In the genomic region with DNA sequence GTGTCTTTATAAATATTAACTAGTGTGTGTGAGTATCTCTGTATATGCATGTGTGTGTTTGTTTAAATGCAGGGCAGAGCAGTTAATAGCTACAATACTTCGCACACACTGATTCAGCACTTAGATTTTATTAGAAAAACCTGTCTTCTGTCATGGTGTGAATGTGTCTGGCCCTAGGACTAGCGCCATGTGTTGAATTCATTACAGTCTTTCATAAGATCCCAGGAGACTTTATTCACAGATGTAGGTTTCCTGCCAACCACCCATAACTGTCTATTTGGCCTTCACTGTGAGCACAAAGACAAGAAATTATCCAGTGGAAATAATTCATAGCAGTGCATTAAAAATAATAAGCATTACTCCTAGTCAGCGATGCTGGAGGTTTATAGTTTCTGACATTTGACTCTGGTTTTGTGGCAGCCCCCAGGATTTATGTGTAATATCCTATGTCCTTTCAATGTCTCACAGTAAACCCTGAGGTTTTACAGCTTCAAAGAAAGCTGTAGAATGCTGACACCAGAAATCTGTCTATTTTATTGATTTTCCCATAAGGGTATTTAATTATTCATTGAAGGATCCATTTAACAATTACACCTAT, we compare ENCODE assay signal across 13 cellular contexts.
DNase-seq lines count a peak whose midpoint lies in the region; ATAC-seq and TF ChIP-seq lines count a peak whose summit lies in the region.
"Had no signal": no experiment of that assay in that cellular context is flagged by ENCODE, and none has a peak within 500 bp of the region (broad histone marks: within the 10 kb centered on the region; RNA-seq: fewer than 3 reads in every experiment).

No MANE protein-coding gene starts in this region.

- DNase-seq in DMS 273 treated with DMSO at 0.1 percent for 48 hours (lab: John Stamatoyannopoulos, UW), result peak; percentile 88
- peak; percentile 47 for DNase-seq in NCI-H146 treated with DMSO at 0.1 percent for 48 hours (lab: John Stamatoyannopoulos, UW; ENCODE audit: unreplicated experiment)
- peak; percentile 7 for DNase-seq in amniotic epithelial cell (ENCODE audit: low read depth)
- peak; percentile 3 for DNase-seq in medulla oblongata (ENCODE audit: extremely low spot score)
- DNase-seq in uterus, result no peak
- DNase-seq in cardiac septum (ENCODE audit: low spot score), result no peak
- DNase-seq: activated CD4-positive, CD25-positive, alpha-beta regulatory T cell; activated T-cell treated with anti-CD3 and anti-CD28 coated beads, Interleukin-2, amount 50 U/mL, for 4 hours; stimulated activated CD4-positive, alpha-beta T cell treated with anti-CD3 and anti-CD28 coated beads, Interleukin-4, amount 100 ng/mL, for 1 hour; SW 1271 had no signal

- intact Hi-C loops in uterus (cut with DNase I; ENCODE audit: low total_unique reads), result no loop called here
- intact Hi-C loops in cardiac septum (cut with DNase I), result no loop called here

- TF ChIP-seq POLR2A in uterus (IDR thresholded peaks at IDR 0.05), result no peak

- H3K4me1 ChIP-seq in uterus, result no peaks in the 10 kb centered on the region

- no peaks in the 10 kb centered on the region for H3K27me3 ChIP-seq in uterus

- TF ChIP-seq CTCF in uterus (IDR thresholded peaks at IDR 0.05), result no peak

- H3K27ac ChIP-seq in uterus, result no peak overlapping the region
- H3K27ac ChIP-seq: epithelial cell of prostate had no signal

- H3K36me3 ChIP-seq in uterus, result no peaks in the 10 kb centered on the region

- no peak overlapping the region for H3K4me3 ChIP-seq in uterus

- ATAC-seq in HG03469 (IDR thresholded peaks at IDR 0.05; ENCODE audit: unreplicated experiment), result no peak
- ATAC-seq in HG03457 (IDR thresholded peaks at IDR 0.05; ENCODE audit: unreplicated experiment), result no peak
- ATAC-seq: activated T-cell treated with anti-CD3 and anti-CD28 coated beads, Interleukin-2, amount 50 U/mL, for 4 hours had no signal

- H3K9me3 ChIP-seq in uterus, result no peaks in the 10 kb centered on the region

Comparison
In these comparisons a context has a peak if more than half of its experiments do, and no peak if none do; other contexts are left out.
1. DNase-seq: peak in DMS 273 treated with DMSO at 0.1 percent for 48 hours (single experiment), NCI-H146 treated with DMSO at 0.1 percent for 48 hours (single experiment), amniotic epithelial cell (single experiment) and medulla oblongata (single experiment); none in uterus (0 of 2) and cardiac septum (single experiment).